Comparison of ENCODE assay signal across 9 cellular contexts in the genomic region with DNA sequence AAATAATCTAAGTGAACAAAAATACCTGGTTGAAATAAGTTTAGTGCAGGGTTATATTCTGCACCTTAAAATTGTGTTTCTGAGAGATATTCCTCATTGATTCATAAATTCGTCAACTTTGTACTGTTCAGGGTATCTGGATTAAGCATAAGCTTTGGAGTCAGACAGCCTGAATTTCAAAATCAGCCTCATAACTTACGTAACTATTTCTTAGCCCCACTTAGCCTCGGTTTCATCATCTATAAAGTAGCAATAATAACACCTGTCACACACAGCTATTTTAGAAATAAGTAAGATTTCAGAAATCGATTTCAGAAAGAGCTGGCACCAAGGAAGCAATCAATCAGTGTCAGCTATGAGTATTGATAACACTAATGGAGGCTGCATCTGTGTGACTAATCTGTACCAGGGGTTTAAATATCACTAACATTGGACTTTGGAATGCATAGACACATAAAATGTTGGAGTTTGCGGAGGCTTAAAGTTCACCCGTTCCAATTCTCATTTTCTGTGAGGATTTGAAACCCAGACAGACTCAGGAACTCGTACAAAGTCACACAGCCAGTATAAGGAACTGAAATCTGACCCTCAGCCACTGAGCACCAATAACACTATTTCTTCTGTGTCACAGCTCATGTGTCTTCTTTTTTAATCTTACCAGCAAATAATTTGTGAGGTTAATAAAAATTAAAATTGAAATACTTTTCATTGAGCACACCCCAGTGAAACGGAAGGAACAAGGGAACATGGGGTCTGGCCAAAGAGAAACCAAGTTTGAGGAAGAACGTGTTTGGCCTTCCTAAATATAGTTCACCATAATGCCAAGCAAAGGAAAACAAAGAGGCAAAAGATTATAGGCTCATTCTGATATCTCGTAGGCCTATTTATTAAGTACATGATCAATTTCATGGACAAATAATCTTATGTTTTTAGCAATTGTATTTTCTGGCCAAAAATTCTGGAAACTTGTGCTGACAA.
DNase-seq lines count a peak whose midpoint lies in the region; ATAC-seq, FAIRE-seq and TF ChIP-seq lines count a peak whose summit lies in the region.
"Had no signal": no experiment of that assay in that cellular context is flagged by ENCODE, and none has a peak within 500 bp of the region (broad histone marks: within the 10 kb centered on the region; RNA-seq: fewer than 3 reads in every experiment).

No MANE protein-coding gene starts in this region.

- H3K4me1 ChIP-seq in hepatocyte (ENCODE audit: insufficient read depth) (no peaks in the 10 kb centered on the region), GM23338 (ENCODE audit: insufficient read depth) (no peaks in the 10 kb centered on the region)

- H3K79me2 ChIP-seq in hepatocyte (no peaks in the 10 kb centered on the region), GM23338 (replicated peaks; ENCODE audit: insufficient read depth) (no peaks in the 10 kb centered on the region)

- no peaks in the 10 kb centered on the region for H3K4me1 Mint-ChIP-seq in GM23338

- H3K27ac Mint-ChIP-seq in GM23338 = no peak overlapping the region

- no peaks in the 10 kb centered on the region for H3K36me3 Mint-ChIP-seq in GM23338 (ENCODE audit: low read depth)

- no peak overlapping the region for H3K4me3 ChIP-seq in HL-60 (replicated peaks; ENCODE audit: insufficient read depth, low read length)
- H3K4me3 ChIP-seq in hepatocyte = no peak overlapping the region
- no peak overlapping the region for H3K4me3 ChIP-seq in GM23338

- H2AFZ ChIP-seq in hepatocyte (no peak overlapping the region), GM23338 (no peak overlapping the region)

- FAIRE-seq in HTR-8/SVneo (lab: Jason Lieb, UNC) = no peak
- FAIRE-seq: bronchial epithelial cell had no signal

- H3K27me3 Mint-ChIP-seq in GM23338 (ENCODE audit: insufficient read depth, low read depth, poor library complexity) = no peaks in the 10 kb centered on the region

- H3K4me2 ChIP-seq in hepatocyte (no peak overlapping the region), GM23338 (no peak overlapping the region)

- no peaks in the 10 kb centered on the region for H3K9me2 ChIP-seq in hepatocyte (replicated peaks; ENCODE audit: insufficient read depth)
- H3K9me2 ChIP-seq in GM23338 (ENCODE audit: insufficient read depth) = peaks cover 2% of the 10 kb centered on the region; the same call in 1 of the 2 replicates

- H4K20me1 ChIP-seq in hepatocyte (ENCODE audit: insufficient read depth, poor library complexity, severe bottlenecking) (no peaks in the 10 kb centered on the region), GM23338 (replicated peaks; ENCODE audit: insufficient read depth) (no peaks in the 10 kb centered on the region)

- ATAC-seq in GM18520 (IDR thresholded peaks at IDR 0.05; ENCODE audit: unreplicated experiment) (peak; percentile 34), GM21737 (IDR thresholded peaks at IDR 0.05; ENCODE audit: unreplicated experiment) (peak; percentile 54), GM23338 (no peak)

- no peaks in the 10 kb centered on the region for H3K9me3 ChIP-seq in hepatocyte (ENCODE audit: low read depth)

- H3F3A ChIP-seq in GM23338 (replicated peaks; ENCODE audit: low read depth) = no peaks in the 10 kb centered on the region

- no peaks in the 10 kb centered on the region; the same call in 2 of the 3 replicates for H3K9me3 Mint-ChIP-seq in GM23338

- H3K36me3 ChIP-seq in hepatocyte (replicated peaks; ENCODE audit: insufficient read depth, low read depth) = no peaks in the 10 kb centered on the region
- no peaks in the 10 kb centered on the region for H3K36me3 ChIP-seq in GM23338 (ENCODE audit: insufficient read depth)

- DNase-seq in HL-60 (ENCODE audit: low read depth in 1 of 2, low spot score in 1 of 2) = peak in 1 of 2 experiments; percentile 74
- peak; percentile 10 for DNase-seq in hepatocyte (ENCODE audit: low spot score)
- no peak for DNase-seq in GM19238 (ENCODE audit: insufficient read length, low spot score)
- no peak for DNase-seq in activated CD8-positive, alpha-beta memory T cell treated with anti-CD3 and anti-CD28 coated beads for 24 hours
- DNase-seq in HTR-8/SVneo (ENCODE audit: insufficient read length, low spot score) = no peak
- DNase-seq in GM23338 (ENCODE audit: low spot score) = no peak

- 67% methylated on average over 10 of the region's 10 CpGs for WGBS in hepatocyte (ENCODE audit: low lambda C conversion rate, missing lambda C conversion rate)

- H3K27me3 ChIP-seq in HL-60 (ENCODE audit: insufficient read depth, poor library complexity, severe bottlenecking) = no peaks in the 10 kb centered on the region
- no peaks in the 10 kb centered on the region for H3K27me3 ChIP-seq in hepatocyte
- H3K27me3 ChIP-seq in GM23338 (ENCODE audit: insufficient read depth) = no peaks in the 10 kb centered on the region

- H3K27ac ChIP-seq in HL-60 (replicated peaks) (peak overlapping the region; percentile 75), hepatocyte (peak overlapping the region; percentile 69), GM23338 (ENCODE audit: low read depth) (no peak overlapping the region)

- no peak for TF ChIP-seq CTCF in HL-60 (IDR thresholded peaks at IDR 0.05; ENCODE audit: insufficient read depth, low read length)
- TF ChIP-seq CTCF in hepatocyte (IDR thresholded peaks at IDR 0.05; ENCODE audit: poor library complexity) = no peak
- no peak for TF ChIP-seq CTCF in GM23338 (conservative IDR thresholded peaks at IDR 0.05; ENCODE audit: low read depth in 2 of 2)

- H3K4me3 Mint-ChIP-seq in GM23338 = no peak overlapping the region

TF ChIP-seq in GM23338, 12 proteins besides CTCF, POLR2A, EP300 and RAD21:
- TF ChIP-seq JUNB (IDR thresholded peaks at IDR 0.05; ENCODE audit: unreplicated experiment) = no peak
